22 cellular contexts compared by ENCODE assay signal in the genomic region with DNA sequence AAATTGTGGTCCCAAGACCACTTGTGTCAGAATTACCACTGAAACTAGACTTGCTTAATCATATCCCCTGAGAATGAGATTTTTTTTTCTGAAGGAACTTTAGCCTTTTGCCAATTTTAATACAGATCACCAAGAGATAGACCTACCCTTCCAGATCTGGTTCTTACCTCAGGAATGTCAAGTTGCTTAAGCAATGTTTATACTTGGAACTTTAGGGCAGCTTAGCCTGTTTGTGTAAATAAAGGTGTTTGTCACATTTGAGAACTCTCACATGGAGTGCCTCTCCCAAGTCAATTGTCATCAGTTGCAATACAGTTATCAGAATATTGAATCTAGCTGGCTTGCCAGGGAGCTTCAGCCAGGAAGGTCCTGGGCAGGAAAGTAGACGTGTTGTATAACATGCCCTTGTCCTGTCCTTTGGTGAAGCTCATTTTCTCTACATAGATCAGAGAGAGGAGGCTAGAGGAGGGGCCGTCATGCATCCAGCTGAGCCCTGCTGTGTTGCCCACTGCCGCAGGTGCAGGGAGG. TPM values are rescaled to one million over a fixed set of nuclear protein-coding genes. Genes with fewer than 3 reads are reported as not detected.
DNase-seq lines count a peak whose midpoint lies in the region; ATAC-seq, FAIRE-seq and TF ChIP-seq lines count a peak whose summit lies in the region.
"Had no signal": no experiment of that assay in that cellular context is flagged by ENCODE, and none has a peak within 500 bp of the region (broad histone marks: within the 10 kb centered on the region; RNA-seq: fewer than 3 reads in every experiment).

No MANE protein-coding gene starts in this region.

- DNase-seq in A549 (ENCODE audit: low read depth in 1 of 2, low spot score in 1 of 2) (peak in 1 of 2 experiments; percentile 21), DMS79 treated with DMSO at 0.1 percent for 48 hours (lab: John Stamatoyannopoulos, UW) (peak; percentile 15), esophagus muscularis mucosa (ENCODE audit: extremely low spot score) (no peak), renal cortical epithelial cell (ENCODE audit: low read depth) (peak; percentile 13), NOMO-1 treated with dmso at 0.1 percent for 144 hours (lab: John Stamatoyannopoulos, UW; ENCODE audit: unreplicated experiment) (no peak), NCI-H128 (lab: John Stamatoyannopoulos, UW; ENCODE audit: unreplicated experiment) (no peak)
- DNase-seq: activated CD4-positive, alpha-beta T cell treated with anti-CD3 and anti-CD28 coated beads, Interleukin-2, amount 50 U/mL, for 4 hours; activated effector memory CD4-positive, alpha-beta T cell treated with Interleukin-2 at 50 U/mL for 16 hours; activated naive CD8-positive, alpha-beta T cell treated with anti-CD3 and anti-CD28 coated beads, Interleukin-2, amount 50 U/mL, for 24 hours; immature natural killer cell; NCI-H1105; NCI-H2081; Peyer's patch; SK-N-SH; spleen; stimulated activated CD4-positive, alpha-beta T cell treated with anti-CD3 and anti-CD28 coated beads, Interleukin-4, amount 100 ng/mL, for 1 hour had no signal

- H3K27ac ChIP-seq in A549 (no peak overlapping the region; a peak in 1 of 6 replicates), esophagus muscularis mucosa (replicated peaks in 1 of 4) (peak overlapping the region; percentile 78 to 92 (median 88))

- TF ChIP-seq CTCF in A549 (IDR thresholded peaks at IDR 0.05) (no peak), esophagus muscularis mucosa (IDR thresholded peaks at IDR 0.05) (no peak)

- H3K9me3 ChIP-seq in A549 (no peaks in the 10 kb centered on the region), esophagus muscularis mucosa (no peaks in the 10 kb centered on the region)
- H3K9me3 ChIP-seq: Peyer's patch, SK-N-SH had no signal

- CTCF ChIA-PET in A549 (lab: Yijun Ruan, JAX) = interaction anchor here (1.2 to 4.7 kb wide), 3 partner anchors 34 to 91 kb away, joined by 3 to 19 read pairs (median 6); no protein-coding TSS in a partner anchor

- FAIRE-seq in A549 (lab: Jason Lieb, UNC) = no peak
- FAIRE-seq: endometrium, GM18507, H1 had no signal

- POLR2A ChIA-PET in A549 (lab: Yijun Ruan, JAX) = no interaction called here

- H3K4me3 ChIP-seq in A549 = no peak overlapping the region
- H3K4me3 ChIP-seq in esophagus muscularis mucosa = no peak overlapping the region
- H3K4me3 ChIP-seq: Peyer's patch, spleen had no signal

- TF ChIP-seq POLR2A in A549 (IDR thresholded peaks at IDR 0.05; ENCODE audit: low read length) (no peak), esophagus muscularis mucosa (IDR thresholded peaks at IDR 0.05; ENCODE audit: low read depth) (no peak)

- no peak for TF ChIP-seq RAD21 in A549 (conservative IDR thresholded peaks at IDR 0.05 in 1 of 2, IDR thresholded peaks at IDR 0.05 in 1 of 2)

- H3K4me2 ChIP-seq in A549 = peak overlapping the region; percentile 34; the same call in 1 of the 3 replicates
- H3K4me2 ChIP-seq: SK-N-SH had no signal

- H3K27me3 ChIP-seq in esophagus muscularis mucosa = no peaks in the 10 kb centered on the region
- H3K27me3 ChIP-seq: Peyer's patch, spleen had no signal

- no peaks in the 10 kb centered on the region for H3K36me3 ChIP-seq in esophagus muscularis mucosa
- H3K36me3 ChIP-seq: Peyer's patch, spleen had no signal

- ATAC-seq in A549 (no peak), HG02623 (IDR thresholded peaks at IDR 0.05; ENCODE audit: unreplicated experiment) (no peak), HG03565 (IDR thresholded peaks at IDR 0.05; ENCODE audit: unreplicated experiment) (no peak)
- ATAC-seq: activated naive CD8-positive, alpha-beta T cell treated with anti-CD3 and anti-CD28 coated beads, Interleukin-2, amount 50 U/mL, for 24 hours; WTC11 had no signal

- H3K4me1 ChIP-seq in A549 = peaks cover 33% of the 10 kb centered on the region
- peaks cover 55 to 59% (median 58%) of the 10 kb centered on the region in 4 donors for H3K4me1 ChIP-seq in esophagus muscularis mucosa

- no peak for TF ChIP-seq EP300 in A549 (IDR thresholded peaks at IDR 0.05)
- no peak for TF ChIP-seq EP300 in esophagus muscularis mucosa (IDR thresholded peaks at IDR 0.05)

- intact Hi-C loops in esophagus muscularis mucosa (cut with DNase I) = no loop called here

- 85% methylated on average over 3 of the region's 3 CpGs for WGBS in A549 (ENCODE audit: missing lambda C conversion rate)
- 74% methylated on average over 3 of the region's 3 CpGs for WGBS in esophagus muscularis mucosa

TF ChIP-seq in A549, 52 proteins besides CTCF, POLR2A, EP300 and RAD21:
- TF ChIP-seq HEYL (CRISPR knock-in tag; IDR thresholded peaks at IDR 0.05) (no peak), POLR2AphosphoS2 (conservative IDR thresholded peaks at IDR 0.05; ENCODE audit: low read length) (no peak), MYC (IDR thresholded peaks at IDR 0.05; ENCODE audit: borderline replicate concordance, low read length) (no peak), HDAC2 (IDR thresholded peaks at IDR 0.05) (no peak)
- TF ChIP-seq, protein P1, sequence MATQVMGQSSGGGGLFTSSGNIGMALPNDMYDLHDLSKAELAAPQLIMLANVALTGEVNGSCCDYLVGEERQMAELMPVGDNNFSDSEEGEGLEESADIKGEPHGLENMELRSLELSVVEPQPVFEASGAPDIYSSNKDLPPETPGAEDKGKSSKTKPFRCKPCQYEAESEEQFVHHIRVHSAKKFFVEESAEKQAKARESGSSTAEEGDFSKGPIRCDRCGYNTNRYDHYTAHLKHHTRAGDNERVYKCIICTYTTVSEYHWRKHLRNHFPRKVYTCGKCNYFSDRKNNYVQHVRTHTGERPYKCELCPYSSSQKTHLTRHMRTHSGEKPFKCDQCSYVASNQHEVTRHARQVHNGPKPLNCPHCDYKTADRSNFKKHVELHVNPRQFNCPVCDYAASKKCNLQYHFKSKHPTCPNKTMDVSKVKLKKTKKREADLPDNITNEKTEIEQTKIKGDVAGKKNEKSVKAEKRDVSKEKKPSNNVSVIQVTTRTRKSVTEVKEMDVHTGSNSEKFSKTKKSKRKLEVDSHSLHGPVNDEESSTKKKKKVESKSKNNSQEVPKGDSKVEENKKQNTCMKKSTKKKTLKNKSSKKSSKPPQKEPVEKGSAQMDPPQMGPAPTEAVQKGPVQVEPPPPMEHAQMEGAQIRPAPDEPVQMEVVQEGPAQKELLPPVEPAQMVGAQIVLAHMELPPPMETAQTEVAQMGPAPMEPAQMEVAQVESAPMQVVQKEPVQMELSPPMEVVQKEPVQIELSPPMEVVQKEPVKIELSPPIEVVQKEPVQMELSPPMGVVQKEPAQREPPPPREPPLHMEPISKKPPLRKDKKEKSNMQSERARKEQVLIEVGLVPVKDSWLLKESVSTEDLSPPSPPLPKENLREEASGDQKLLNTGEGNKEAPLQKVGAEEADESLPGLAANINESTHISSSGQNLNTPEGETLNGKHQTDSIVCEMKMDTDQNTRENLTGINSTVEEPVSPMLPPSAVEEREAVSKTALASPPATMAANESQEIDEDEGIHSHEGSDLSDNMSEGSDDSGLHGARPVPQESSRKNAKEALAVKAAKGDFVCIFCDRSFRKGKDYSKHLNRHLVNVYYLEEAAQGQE (IDR thresholded peaks at IDR 0.05) = no peak

RNA-seq across cellular contexts. Expression of a gene that starts 3.9 kb away (rescaled TPM):
- 30.6 and 31.0 TPM in 2 replicates for polyA plus RNA-seq in A549 (2011; rRNA removed)
- 9.3 and 9.4 TPM in 2 replicates for polyA plus RNA-seq in A549 (2012; cell fraction: cytosol; rRNA removed)
- polyA plus RNA-seq in A549 (2012; cell fraction: nucleus; rRNA removed) = 9.5 and 10.5 TPM in 2 replicates
- polyA plus RNA-seq in A549 (2017; fragmentation: RNase III; extraction: RNeasy Plus Mini Kit Qiagen cat#74134 plus additional on column Dnase treatment) = 13.3 to 15.6 TPM (median 13.6 TPM) in 3 replicates
- 18.3 and 18.9 TPM in 2 replicates for polyA minus RNA-seq in A549 (2011; rRNA and poly(A)+ RNA removed)
- 100 to 1,000 TPM in 1 of 4 donors, 10 to 100 TPM in 3; 75.6 to 117 (median 79.7) TPM for total RNA-seq in esophagus muscularis mucosa
- 14.2 and 17.2 TPM in 2 replicates for total RNA-seq in renal cortical epithelial cell

Comparison
In these comparisons a context has a peak if more than half of its experiments do, and no peak if none do; other contexts are left out.
1. DNase-seq: peak in DMS79 treated with DMSO at 0.1 percent for 48 hours (single experiment) and renal cortical epithelial cell (single experiment); none in esophagus muscularis mucosa (single experiment), NOMO-1 treated with dmso at 0.1 percent for 144 hours (single experiment) and NCI-H128 (single experiment).
2. H3K27ac ChIP-seq: peak in esophagus muscularis mucosa (4 of 4); none in A549 (0 of 2).